ENCODE assay signal across 11 cellular contexts in the genomic region with DNA sequence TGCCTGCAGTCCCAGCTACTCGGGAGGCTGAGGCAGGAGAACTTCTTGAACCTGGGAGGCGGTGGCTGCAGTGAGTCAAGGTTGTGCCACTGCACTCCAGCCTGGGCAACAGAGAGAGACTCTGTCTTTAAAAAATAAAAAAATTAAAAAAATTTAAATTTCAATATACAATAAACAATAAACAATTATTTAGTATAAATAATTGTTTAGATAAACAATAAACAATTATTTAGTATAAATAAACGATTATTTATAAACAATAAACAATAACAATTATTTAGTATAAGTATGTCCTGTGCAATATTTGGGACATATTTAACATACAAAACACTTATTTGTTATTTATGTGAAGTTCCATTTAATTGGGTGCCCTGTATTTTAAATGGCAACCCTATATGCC.
DNase-seq lines count a peak whose midpoint lies in the region; ATAC-seq and TF ChIP-seq lines count a peak whose summit lies in the region.
"Had no signal": no experiment of that assay in that cellular context is flagged by ENCODE, and none has a peak within 500 bp of the region (broad histone marks: within the 10 kb centered on the region; RNA-seq: fewer than 3 reads in every experiment).

No MANE protein-coding gene starts in this region.

- no peak overlapping the region for H3K14ac ChIP-seq in trophoblast cell (ENCODE audit: low read length)

- POLR2A ChIA-PET in Panc1 (lab: Charles Lee) = no interaction called here

- H4K12ac ChIP-seq in trophoblast cell (ENCODE audit: low read depth, low read length) = no peak overlapping the region

- H3K23ac ChIP-seq in trophoblast cell (ENCODE audit: low read length) = no peak overlapping the region

- H2BK5ac ChIP-seq in trophoblast cell (ENCODE audit: low read depth, low read length, poor library complexity) = no peak overlapping the region

- H3K27ac ChIP-seq in BLaER1 = no peak overlapping the region; the same call in 1 of the 2 replicates
- peak overlapping the region; percentile 86 for H3K27ac ChIP-seq in Panc1 (ENCODE audit: low read length)
- peak overlapping the region; percentile 74 to 88 (median 81) for H3K27ac ChIP-seq in esophagus muscularis mucosa (replicated peaks in 1 of 4)
- peak overlapping the region; percentile 82 to 90 for H3K27ac ChIP-seq in prostate gland
- no peak overlapping the region for H3K27ac ChIP-seq in trophoblast cell (ENCODE audit: low read depth, low read length)

- no peak for TF ChIP-seq POLR2A in esophagus muscularis mucosa (IDR thresholded peaks at IDR 0.05; ENCODE audit: low read depth)
- TF ChIP-seq POLR2A in prostate gland (IDR thresholded peaks at IDR 0.05) = no peak

- intact Hi-C loops in Panc1 (cut with micrococcal nuclease; ENCODE audit: unreplicated experiment) = loop anchor here (10.0 kb wide), 1 partner anchor 103 kb away; no protein-coding TSS in a partner anchor
- intact Hi-C loops in esophagus muscularis mucosa (cut with DNase I) = no loop called here
- intact Hi-C loops in prostate gland (cut with DNase I) = loop anchor here (5.0 to 10.0 kb wide), 2 partner anchors 34 to 53 kb away; no protein-coding TSS in a partner anchor

- H4K20me1 ChIP-seq in BLaER1 = no peaks in the 10 kb centered on the region

- no peak for DNase-seq in Panc1 (ENCODE audit: low read depth, low spot score)
- no peak for DNase-seq in esophagus muscularis mucosa (ENCODE audit: extremely low spot score)
- no peak for DNase-seq in prostate gland (ENCODE audit: low spot score)
- DNase-seq in superior temporal gyrus (ENCODE audit: extremely low spot score) = no peak
- no peak for DNase-seq in trophoblast cell
- DNase-seq in glomerular visceral epithelial cell (ENCODE audit: extremely low spot score) = no peak
- DNase-seq: activated CD4-positive, alpha-beta memory T cell treated with anti-CD3 and anti-CD28 coated beads, Interleukin-2, amount 10 ng/mL, durations not matched to agents 7 days and 5 days; Karpas-422; NCI-H69 had no signal

- H3K18ac ChIP-seq in trophoblast cell (ENCODE audit: low read length) = no peak overlapping the region

- no peaks in the 10 kb centered on the region for H3K79me1 ChIP-seq in trophoblast cell (ENCODE audit: low read length)

- H3K4ac ChIP-seq in trophoblast cell (ENCODE audit: low read depth, low read length) = no peak overlapping the region

- no peak overlapping the region for H4K8ac ChIP-seq in trophoblast cell (ENCODE audit: low read depth, low read length)

- no peaks in the 10 kb centered on the region for H3K36me3 ChIP-seq in BLaER1
- H3K36me3 ChIP-seq in Panc1 (ENCODE audit: control insufficient read depth, insufficient read depth, low read length) = no peaks in the 10 kb centered on the region
- no peaks in the 10 kb centered on the region for H3K36me3 ChIP-seq in esophagus muscularis mucosa
- H3K36me3 ChIP-seq in prostate gland = no peaks in the 10 kb centered on the region
- H3K36me3 ChIP-seq in trophoblast cell (ENCODE audit: control insufficient read depth in 1 of 2, insufficient read depth in 2 of 2, low read length in 2 of 2) = no peaks in the 10 kb centered on the region

- H2BK12ac ChIP-seq in trophoblast cell (ENCODE audit: low read length) = no peak overlapping the region

- no peak overlapping the region for H2AK5ac ChIP-seq in trophoblast cell (ENCODE audit: low read length)

- H4K91ac ChIP-seq in trophoblast cell (ENCODE audit: low read depth, low read length) = no peak overlapping the region

- H3K27me3 ChIP-seq in BLaER1 (no peaks in the 10 kb centered on the region), Panc1 (ENCODE audit: control insufficient read depth, insufficient read depth, low read length) (no peaks in the 10 kb centered on the region), esophagus muscularis mucosa (no peaks in the 10 kb centered on the region), prostate gland (replicated peaks; ENCODE audit: insufficient read depth) (no peaks in the 10 kb centered on the region), trophoblast cell (ENCODE audit: insufficient read depth, low read length) (no peaks in the 10 kb centered on the region)

- CTCF ChIA-PET in Panc1 (lab: Charles Lee) = no interaction called here

- H3K4me1 ChIP-seq in BLaER1 (peaks cover 99% of the 10 kb centered on the region), Panc1 (ENCODE audit: control insufficient read depth, insufficient read depth, low read length) (peaks cover 83% of the 10 kb centered on the region), esophagus muscularis mucosa (peaks cover 65 to 82% (median 76%) of the 10 kb centered on the region in 4 donors), prostate gland (replicated peaks) (peaks cover 22% of the 10 kb centered on the region), trophoblast cell (ENCODE audit: control insufficient read depth in 1 of 2, insufficient read depth in 2 of 2, low read length in 2 of 2) (peaks cover 4 to 8% of the 10 kb centered on the region in 2 experiments)

- H2BK120ac ChIP-seq in trophoblast cell (ENCODE audit: insufficient read depth, low read length, poor library complexity) = no peak overlapping the region

- H3K4me3 ChIP-seq in BLaER1 (no peak overlapping the region; the same call in 1 of the 2 replicates), Panc1 (ENCODE audit: low read depth in 2 of 2, low read length in 2 of 2) (no peak overlapping the region), esophagus muscularis mucosa (no peak overlapping the region), prostate gland (no peak overlapping the region), trophoblast cell (ENCODE audit: low read depth, low read length) (no peak overlapping the region)

- H2AFZ ChIP-seq in trophoblast cell (ENCODE audit: insufficient read depth, low read length, poor library complexity) = no peak overlapping the region

- 64% methylated on average over 3 of the region's 3 CpGs for WGBS in esophagus muscularis mucosa
- 72% methylated on average over 3 of the region's 3 CpGs for WGBS in prostate gland
- WGBS in trophoblast cell (ENCODE audit: extremely low coverage, insufficient coverage, insufficient read length) = no CpG with 5 or more reads among the region's 3 CpGs

- H3K9ac ChIP-seq in BLaER1 (peak overlapping the region; percentile 70; the same call in 1 of the 2 replicates), trophoblast cell (ENCODE audit: low read length) (no peak overlapping the region)

- no peak for TF ChIP-seq EP300 in esophagus muscularis mucosa (IDR thresholded peaks at IDR 0.05)

- no peak for ATAC-seq in Panc1
- ATAC-seq in GM18517 (IDR thresholded peaks at IDR 0.05; ENCODE audit: unreplicated experiment) = no peak

- H3K9me3 ChIP-seq in BLaER1 (no peaks in the 10 kb centered on the region), Panc1 (ENCODE audit: control insufficient read depth, insufficient read depth, low read depth, low read length) (no peaks in the 10 kb centered on the region), esophagus muscularis mucosa (no peaks in the 10 kb centered on the region), prostate gland (no peaks in the 10 kb centered on the region), trophoblast cell (ENCODE audit: insufficient read depth, low read depth, low read length) (no peaks in the 10 kb centered on the region)

- in situ Hi-C loops in Panc1 (cut with HindIII; ENCODE audit: low pct_unique_long_range_greater_than_20kb, low sequenced_read_pairs) = no loop called here

- H3K79me2 ChIP-seq in trophoblast cell (ENCODE audit: control insufficient read depth, insufficient read depth, low read length, poor library complexity) = no peaks in the 10 kb centered on the region

- peak overlapping the region; percentile 87 for H3K4me2 ChIP-seq in BLaER1
- no peak overlapping the region for H3K4me2 ChIP-seq in trophoblast cell (ENCODE audit: low read length)

- BruUV-seq in Panc1 (replicated peaks; lab: Mats Ljungman, UMichigan) = no TSS peak

- TF ChIP-seq CTCF in Panc1 (IDR thresholded peaks at IDR 0.05) = no peak
- TF ChIP-seq CTCF in esophagus muscularis mucosa (IDR thresholded peaks at IDR 0.05) = no peak
- no peak for TF ChIP-seq CTCF in prostate gland (IDR thresholded peaks at IDR 0.05)

Comparison
In these comparisons a context has a peak if more than half of its experiments do, and no peak if none do; other contexts are left out.
1. H3K27ac ChIP-seq: peak in Panc1 (single experiment), esophagus muscularis mucosa (4 of 4) and prostate gland (2 of 2); none in BLaER1 (single experiment) and trophoblast cell (single experiment).